ENCODE assay signal across 21 cellular contexts in genomic region chrX:138877746-138878145, GRCh38.
DNase-seq lines count a peak whose midpoint lies in the region; ATAC-seq lines count a peak whose summit lies in the region.
"Had no signal": no experiment of that assay in that cellular context is flagged by ENCODE, and none has a peak within 500 bp of the region (broad histone marks: within the 10 kb centered on the region; RNA-seq: fewer than 3 reads in every experiment).

No MANE protein-coding gene starts in this region.

- no peak overlapping the region for H2AFZ ChIP-seq in mesenchymal stem cell (ENCODE audit: low read depth, low read length)

- H3K36me3 ChIP-seq in mesenchymal stem cell (ENCODE audit: control insufficient read depth in 1 of 2, insufficient read depth in 2 of 2, low read depth in 1 of 2, low read length in 2 of 2), result no peaks in the 10 kb centered on the region
- no peaks in the 10 kb centered on the region for H3K36me3 ChIP-seq in naive thymus-derived CD4-positive, alpha-beta T cell (ENCODE audit: control insufficient read depth in 2 of 3, insufficient read depth in 3 of 3, low read length in 3 of 3)

- no peak overlapping the region for H4K91ac ChIP-seq in mesenchymal stem cell (ENCODE audit: low read length)

- H3K4me1 Mint-ChIP-seq in naive thymus-derived CD4-positive, alpha-beta T cell, result no peaks in the 10 kb centered on the region
- H3K4me1 Mint-ChIP-seq in activated T-helper 2 cell treated with anti-CD3 and anti-CD28 coated beads, Interferon-gamma antibody, Interleukin-2, Interleukin-4, amounts not matched to agents 10 μg/mL and 5 μg/mL and 100 μg/mL, durations not matched to agents 14 hours and 24 hours and 36 hours (ENCODE audit: low read depth), result no peaks in the 10 kb centered on the region
- H3K4me1 Mint-ChIP-seq: IgD-negative memory B cell had no signal

- H3K27ac ChIP-seq in epithelial cell of prostate (peak overlapping the region; percentile 61), mesenchymal stem cell (ENCODE audit: low read length, poor library complexity, severe bottlenecking) (no peak overlapping the region)
- no peak overlapping the region for H3K27ac ChIP-seq in naive thymus-derived CD4-positive, alpha-beta T cell (ENCODE audit: low read depth, low read length)

- intact Hi-C loops in naive thymus-derived CD4-positive, alpha-beta T cell (cut with micrococcal nuclease), result no loop called here
- intact Hi-C loops in activated T-helper 2 cell treated with anti-CD3 and anti-CD28 coated beads, Interferon-gamma antibody, Interleukin-2, Interleukin-4, amounts not matched to agents 10 μg/mL and 5 μg/mL and 100 μg/mL, durations not matched to agents 14 hours and 24 hours and 36 hours (cut with micrococcal nuclease), result no loop called here

- H3K27me3 ChIP-seq in mesenchymal stem cell (ENCODE audit: control insufficient read depth in 1 of 2, insufficient read depth in 1 of 2, low read length in 2 of 2), result no peaks in the 10 kb centered on the region
- no peaks in the 10 kb centered on the region for H3K27me3 ChIP-seq in naive thymus-derived CD4-positive, alpha-beta T cell (ENCODE audit: control insufficient read depth in 2 of 2, insufficient read depth in 2 of 2, low read length in 2 of 2)

- no peak overlapping the region for H2BK15ac ChIP-seq in mesenchymal stem cell (ENCODE audit: low read depth, poor library complexity, severe bottlenecking)

- no peak overlapping the region for H3K4me3 ChIP-seq in mesenchymal stem cell (ENCODE audit: insufficient read depth in 1 of 2, low read depth in 1 of 2, low read length in 2 of 2)
- H3K4me3 ChIP-seq in naive thymus-derived CD4-positive, alpha-beta T cell (ENCODE audit: low read length), result no peak overlapping the region

- ATAC-seq in naive thymus-derived CD4-positive, alpha-beta T cell, result no peak
- ATAC-seq: Panc1 had no signal

- H3K9me3 ChIP-seq in mesenchymal stem cell (ENCODE audit: control insufficient read depth, low read length), result peaks cover 3% of the 10 kb centered on the region
- H3K9me3 ChIP-seq in naive thymus-derived CD4-positive, alpha-beta T cell (ENCODE audit: control insufficient read depth in 2 of 3, low read length in 3 of 3), result no peaks in the 10 kb centered on the region

- H3K23ac ChIP-seq in mesenchymal stem cell (ENCODE audit: low read length in 2 of 2), result no peak overlapping the region

- no peak overlapping the region for H2BK12ac ChIP-seq in mesenchymal stem cell (ENCODE audit: low read length in 2 of 2)

- H2AK5ac ChIP-seq in mesenchymal stem cell (ENCODE audit: low read length, severe bottlenecking), result no peak overlapping the region

- no peaks in the 10 kb centered on the region for H3K27me3 Mint-ChIP-seq in naive thymus-derived CD4-positive, alpha-beta T cell
- H3K27me3 Mint-ChIP-seq in activated T-helper 2 cell treated with anti-CD3 and anti-CD28 coated beads, Interferon-gamma antibody, Interleukin-2, Interleukin-4, amounts not matched to agents 10 μg/mL and 5 μg/mL and 100 μg/mL, durations not matched to agents 14 hours and 24 hours and 36 hours (ENCODE audit: low read depth), result no peaks in the 10 kb centered on the region
- H3K27me3 Mint-ChIP-seq: IgD-negative memory B cell had no signal

- H3K9ac ChIP-seq in mesenchymal stem cell (ENCODE audit: low read length), result peak overlapping the region; percentile 24

- H3K36me3 Mint-ChIP-seq in naive thymus-derived CD4-positive, alpha-beta T cell, result no peaks in the 10 kb centered on the region
- no peaks in the 10 kb centered on the region for H3K36me3 Mint-ChIP-seq in activated T-helper 2 cell treated with anti-CD3 and anti-CD28 coated beads, Interferon-gamma antibody, Interleukin-2, Interleukin-4, amounts not matched to agents 10 μg/mL and 5 μg/mL and 100 μg/mL, durations not matched to agents 14 hours and 24 hours and 36 hours (ENCODE audit: low read depth)
- H3K36me3 Mint-ChIP-seq: IgD-negative memory B cell had no signal

- WGBS in mesenchymal stem cell, result no CpG with 5 or more reads among the region's 2 CpGs

- no peak overlapping the region for H2BK5ac ChIP-seq in mesenchymal stem cell (ENCODE audit: low read depth, low read length, poor library complexity, severe bottlenecking)

- no peak overlapping the region for H4K8ac ChIP-seq in mesenchymal stem cell (ENCODE audit: low read length)

- H3K14ac ChIP-seq in mesenchymal stem cell (ENCODE audit: low read length in 2 of 2), result no peak overlapping the region

- no peaks in the 10 kb centered on the region for H3K79me1 ChIP-seq in mesenchymal stem cell (replicated peaks; ENCODE audit: low read length, poor library complexity, severe bottlenecking)

- DNase-seq in HPDE6-E6E7 (ENCODE audit: extremely low spot score) (peak; percentile 20), RPMI8226 (peak; percentile 43), epithelial cell of prostate (ENCODE audit: low read depth, low spot score) (peak; percentile 51), mesenchymal stem cell (no peak), NCI-H146 (lab: John Stamatoyannopoulos, UW) (no peak), superior temporal gyrus (ENCODE audit: extremely low spot score) (no peak)
- no peak for DNase-seq in naive thymus-derived CD4-positive, alpha-beta T cell
- no peak for DNase-seq in activated T-helper 2 cell treated with anti-CD3 and anti-CD28 coated beads, Interferon-gamma antibody, Interleukin-2, Interleukin-4, amounts not matched to agents 10 μg/mL and 5 μg/mL and 100 μg/mL, durations not matched to agents 14 hours and 24 hours and 36 hours (ENCODE audit: low spot score)
- DNase-seq: ACHN, COR-L47, HFFc6, Kasumi-1, MV-4-11, NCI-H1417, NCI-H2029, NCI-H2171 treated with DMSO at 0.1 percent for 48 hours, NCI-H510A, NCI-H82, SIG-M5 had no signal

- H2BK120ac ChIP-seq in mesenchymal stem cell (ENCODE audit: low read depth, low read length), result no peak overlapping the region

- no peak overlapping the region for H3K4me2 ChIP-seq in mesenchymal stem cell (ENCODE audit: low read length, poor library complexity, severe bottlenecking)

- no peak overlapping the region for H3K4ac ChIP-seq in mesenchymal stem cell (ENCODE audit: low read depth in 1 of 2, low read length in 2 of 2)

- H3K4me1 ChIP-seq in mesenchymal stem cell (ENCODE audit: control insufficient read depth, insufficient read depth, low read depth, low read length), result no peaks in the 10 kb centered on the region
- no peaks in the 10 kb centered on the region for H3K4me1 ChIP-seq in naive thymus-derived CD4-positive, alpha-beta T cell (ENCODE audit: control insufficient read depth in 2 of 2, insufficient read depth in 2 of 2, low read length in 2 of 2)

- CTCF ChIA-PET in naive thymus-derived CD4-positive, alpha-beta T cell (lab: Charles Lee), result no interaction called here

- H3K27ac Mint-ChIP-seq in naive thymus-derived CD4-positive, alpha-beta T cell, result no peak overlapping the region
- H3K27ac Mint-ChIP-seq in activated T-helper 2 cell treated with anti-CD3 and anti-CD28 coated beads, Interferon-gamma antibody, Interleukin-2, Interleukin-4, amounts not matched to agents 10 μg/mL and 5 μg/mL and 100 μg/mL, durations not matched to agents 14 hours and 24 hours and 36 hours, result no peak overlapping the region
- H3K27ac Mint-ChIP-seq: HFFc6, IgD-negative memory B cell had no signal

- H3K9me3 Mint-ChIP-seq in naive thymus-derived CD4-positive, alpha-beta T cell, result peaks cover 0 to 23% (median 5%) of the 10 kb centered on the region in 11 donors
- H3K9me3 Mint-ChIP-seq in activated T-helper 2 cell treated with anti-CD3 and anti-CD28 coated beads, Interferon-gamma antibody, Interleukin-2, Interleukin-4, amounts not matched to agents 10 μg/mL and 5 μg/mL and 100 μg/mL, durations not matched to agents 14 hours and 24 hours and 36 hours, result peaks cover 8% of the 10 kb centered on the region

- no peak overlapping the region for H3K18ac ChIP-seq in mesenchymal stem cell (ENCODE audit: low read depth in 1 of 2, low read length in 2 of 2)

- H3K4me3 Mint-ChIP-seq in naive thymus-derived CD4-positive, alpha-beta T cell, result no peak overlapping the region
- no peak overlapping the region for H3K4me3 Mint-ChIP-seq in activated T-helper 2 cell treated with anti-CD3 and anti-CD28 coated beads, Interferon-gamma antibody, Interleukin-2, Interleukin-4, amounts not matched to agents 10 μg/mL and 5 μg/mL and 100 μg/mL, durations not matched to agents 14 hours and 24 hours and 36 hours (ENCODE audit: low read depth)
- H3K4me3 Mint-ChIP-seq: HFFc6, IgD-negative memory B cell had no signal

- POLR2A ChIA-PET in naive thymus-derived CD4-positive, alpha-beta T cell (lab: Charles Lee), result no interaction called here

Comparison
In these comparisons a context has a peak if more than half of its experiments do, and no peak if none do; other contexts are left out.
1. DNase-seq: peak in HPDE6-E6E7 (single experiment), RPMI8226 (single experiment) and epithelial cell of prostate (single experiment); none in mesenchymal stem cell (single experiment), NCI-H146 (single experiment), naive thymus-derived CD4-positive, alpha-beta T cell (0 of 9), superior temporal gyrus (single experiment) and activated T-helper 2 cell treated with anti-CD3 and anti-CD28 coated beads, Interferon-gamma antibody, Interleukin-2, Interleukin-4, amounts not matched to agents 10 μg/mL and 5 μg/mL and 100 μg/mL, durations not matched to agents 14 hours and 24 hours and 36 hours (single experiment).